Comparison of ENCODE assay signal across 9 cellular contexts in genomic region chr16:69017036-69017783, GRCh38.
A peak's percentile ranks its signal among the peaks of the same experiment; 100 is the strongest.
DNase-seq lines count a peak whose midpoint lies in the region; TF ChIP-seq lines count a peak whose summit lies in the region.
"Had no signal": no experiment of that assay in that cellular context is flagged by ENCODE, and none has a peak within 500 bp of the region (broad histone marks: within the 10 kb centered on the region; RNA-seq: fewer than 3 reads in every experiment).

No MANE protein-coding gene starts in this region.

- CTCF ChIA-PET in PC-9 (lab: Charles Lee) = no interaction called here

- H3K36me3 ChIP-seq in PC-9 (ENCODE audit: low read depth) = no peaks in the 10 kb centered on the region
- H3K36me3 ChIP-seq: SJSA1, thoracic aorta had no signal

- POLR2A ChIA-PET in PC-9 (lab: Charles Lee; ENCODE audit: unreplicated experiment) = no interaction called here

- H3K4me1 ChIP-seq in PC-9 (replicated peaks; ENCODE audit: insufficient read depth) = peaks cover 17% of the 10 kb centered on the region

- H3K9me2 ChIP-seq in PC-9 (ENCODE audit: insufficient read depth) = no peaks in the 10 kb centered on the region

- peak overlapping the region; percentile 40 for H3K4me2 ChIP-seq in PC-9

- intact Hi-C loops in PC-9 (cut with micrococcal nuclease; ENCODE audit: unreplicated experiment) = no loop called here

- H3K27me3 ChIP-seq in PC-9 (ENCODE audit: insufficient read depth, low read depth) = no peaks in the 10 kb centered on the region
- H3K27me3 ChIP-seq: SJSA1 had no signal

- BruUV-seq in PC-9 (replicated peaks; lab: Mats Ljungman, UMichigan) = no TSS peak

- peak; percentile 24 for DNase-seq in GM04504 (ENCODE audit: low read depth)
- peak in 1 of 2 experiments; percentile 68 for DNase-seq in PC-9
- DNase-seq in epidermal melanocyte (ENCODE audit: insufficient read length, low spot score) = peak; percentile 28
- peak; percentile 47 for DNase-seq in putamen (ENCODE audit: low spot score)
- no peak for DNase-seq in medulla oblongata (ENCODE audit: extremely low spot score)
- no peak for DNase-seq in occipital lobe (lab: John Stamatoyannopoulos, UW)
- DNase-seq in D341Med (ENCODE audit: low spot score) = no peak

- H2AFZ ChIP-seq in PC-9 = no peak overlapping the region

- H3K27ac ChIP-seq in PC-9 = peak overlapping the region; percentile 72
- H3K27ac ChIP-seq: SJSA1, thoracic aorta had no signal

- no peaks in the 10 kb centered on the region for H3K9me3 ChIP-seq in PC-9 (ENCODE audit: insufficient read depth, low read depth)
- H3K9me3 ChIP-seq: SJSA1, thoracic aorta had no signal

- H4K20me1 ChIP-seq in PC-9 (ENCODE audit: insufficient read depth) = no peaks in the 10 kb centered on the region

- H3K4me3 ChIP-seq in PC-9 = no peak overlapping the region
- H3K4me3 ChIP-seq: SJSA1, thoracic aorta had no signal

- no peak for TF ChIP-seq CTCF in PC-9 (conservative IDR thresholded peaks at IDR 0.05)

- H3K79me2 ChIP-seq in PC-9 (ENCODE audit: low read depth) = no peaks in the 10 kb centered on the region

- peaks cover 12% of the 10 kb centered on the region; the same call in 1 of the 2 replicates for H3F3A ChIP-seq in PC-9 (ENCODE audit: insufficient read depth, low read depth)

Comparison
In these comparisons a context has a peak if more than half of its experiments do, and no peak if none do; other contexts are left out.
1. DNase-seq: peak in GM04504 (single experiment), epidermal melanocyte (single experiment) and putamen (single experiment); none in medulla oblongata (single experiment), occipital lobe (single experiment) and D341Med (single experiment).